ENCODE assay signal across 14 cellular contexts in genomic region chrX:136626237-136626636, GRCh38. TPM values are rescaled to one million over a fixed set of nuclear protein-coding genes. Genes with fewer than 3 reads are reported as not detected.
DNase-seq lines count a peak whose midpoint lies in the region; ATAC-seq and TF ChIP-seq lines count a peak whose summit lies in the region.
"Had no signal": no experiment of that assay in that cellular context is flagged by ENCODE, and none has a peak within 500 bp of the region (broad histone marks: within the 10 kb centered on the region; RNA-seq: fewer than 3 reads in every experiment).

No MANE protein-coding gene starts in this region.

- peak overlapping the region; percentile 93 for H3K27ac Mint-ChIP-seq in activated CD8-positive, alpha-beta memory T cell treated with anti-CD3 and anti-CD28 coated beads, Interleukin-2, amount 10 ng/mL, durations not matched to agents 7 days and 5 days
- H3K27ac Mint-ChIP-seq in T-cell = peak overlapping the region; percentile 88 to 90
- no peak overlapping the region for H3K27ac Mint-ChIP-seq in stimulated activated naive B cell treated with anti-CD40 and anti-IgM and Interleukin-4, amounts not matched to agents 10 μg/mL and 1 μg/mL and 100 μg/mL, for 72 hours
- H3K27ac Mint-ChIP-seq in progenitor cell of endocrine pancreas = no peak overlapping the region

- H3K4me3 Mint-ChIP-seq in activated CD8-positive, alpha-beta memory T cell treated with anti-CD3 and anti-CD28 coated beads, Interleukin-2, amount 10 ng/mL, durations not matched to agents 7 days and 5 days = peak overlapping the region; percentile 40
- H3K4me3 Mint-ChIP-seq in T-cell = peak overlapping the region in 1 of 3 donors; percentile 62
- H3K4me3 Mint-ChIP-seq in stimulated activated naive B cell treated with anti-CD40 and anti-IgM and Interleukin-4, amounts not matched to agents 10 μg/mL and 1 μg/mL and 100 μg/mL, for 72 hours = no peak overlapping the region
- no peak overlapping the region for H3K4me3 Mint-ChIP-seq in progenitor cell of endocrine pancreas (ENCODE audit: low read depth)

- TF ChIP-seq CTCF in progenitor cell of endocrine pancreas (IDR thresholded peaks at IDR 0.05; ENCODE audit: unreplicated experiment) = no peak
- TF ChIP-seq CTCF in GM13977 (IDR thresholded peaks at IDR 0.05; ENCODE audit: extremely low read depth, insufficient read depth, missing control alignments) = no peak

- in situ Hi-C loops in GM13977 (cut with MboI; ENCODE audit: low pct_unique_long_range_greater_than_20kb, low sequenced_read_pairs, unreplicated experiment) = no loop called here

- ATAC-seq in activated CD8-positive, alpha-beta memory T cell treated with anti-CD3 and anti-CD28 coated beads, Interleukin-2, amount 10 ng/mL, durations not matched to agents 7 days and 5 days = peak; percentile 42
- peak; percentile 61 for ATAC-seq in HG02678 (IDR thresholded peaks at IDR 0.05; ENCODE audit: unreplicated experiment)
- no peak for ATAC-seq in T-cell (replicated peaks in 1 of 4)
- peak; percentile 69 to 72 for ATAC-seq in stimulated activated naive B cell treated with anti-CD40 and anti-IgM and Interleukin-4, amounts not matched to agents 10 μg/mL and 1 μg/mL and 100 μg/mL, for 72 hours (replicated peaks)
- no peak for ATAC-seq in HG03342 (IDR thresholded peaks at IDR 0.05; ENCODE audit: unreplicated experiment)
- ATAC-seq: right cardiac atrium had no signal

- H3K27me3 Mint-ChIP-seq in activated CD8-positive, alpha-beta memory T cell treated with anti-CD3 and anti-CD28 coated beads, Interleukin-2, amount 10 ng/mL, durations not matched to agents 7 days and 5 days = no peaks in the 10 kb centered on the region
- H3K27me3 Mint-ChIP-seq in T-cell = peaks cover 0 to 11% of the 10 kb centered on the region in 2 donors
- peaks cover 0 to 4% of the 10 kb centered on the region in 2 donors for H3K27me3 Mint-ChIP-seq in stimulated activated naive B cell treated with anti-CD40 and anti-IgM and Interleukin-4, amounts not matched to agents 10 μg/mL and 1 μg/mL and 100 μg/mL, for 72 hours
- H3K27me3 Mint-ChIP-seq in progenitor cell of endocrine pancreas = no peaks in the 10 kb centered on the region

- POLR2A ChIA-PET in T-cell (lab: Charles Lee) = interaction anchor here (0.6 to 1.3 kb wide), 4 partner anchors 9 to 321 kb away, joined by 3 to 28 read pairs (median 6); no protein-coding TSS in a partner anchor

- H3K4me1 Mint-ChIP-seq in activated CD8-positive, alpha-beta memory T cell treated with anti-CD3 and anti-CD28 coated beads, Interleukin-2, amount 10 ng/mL, durations not matched to agents 7 days and 5 days = peaks cover 98% of the 10 kb centered on the region
- H3K4me1 Mint-ChIP-seq in T-cell (peaks cover 74 to 89% (median 77%) of the 10 kb centered on the region in 3 donors), progenitor cell of endocrine pancreas (ENCODE audit: low read depth) (no peaks in the 10 kb centered on the region)
- peaks cover 4 to 6% of the 10 kb centered on the region in 2 donors for H3K4me1 Mint-ChIP-seq in stimulated activated naive B cell treated with anti-CD40 and anti-IgM and Interleukin-4, amounts not matched to agents 10 μg/mL and 1 μg/mL and 100 μg/mL, for 72 hours

- H3K36me3 Mint-ChIP-seq in activated CD8-positive, alpha-beta memory T cell treated with anti-CD3 and anti-CD28 coated beads, Interleukin-2, amount 10 ng/mL, durations not matched to agents 7 days and 5 days = peaks cover 18% of the 10 kb centered on the region
- no peaks in the 10 kb centered on the region for H3K36me3 Mint-ChIP-seq in T-cell
- no peaks in the 10 kb centered on the region for H3K36me3 Mint-ChIP-seq in stimulated activated naive B cell treated with anti-CD40 and anti-IgM and Interleukin-4, amounts not matched to agents 10 μg/mL and 1 μg/mL and 100 μg/mL, for 72 hours
- no peaks in the 10 kb centered on the region for H3K36me3 Mint-ChIP-seq in progenitor cell of endocrine pancreas (ENCODE audit: insufficient read depth)

- no peak for DNase-seq in activated CD8-positive, alpha-beta memory T cell treated with anti-CD3 and anti-CD28 coated beads, Interleukin-2, amount 10 ng/mL, durations not matched to agents 7 days and 5 days
- DNase-seq in activated CD8-positive, alpha-beta memory T cell treated with anti-CD3 and anti-CD28 coated beads, Interleukin-2, amount 50 U/mL, for 48 hours = no peak
- DNase-seq in T-cell (no peak), progenitor cell of endocrine pancreas (ENCODE audit: low spot score, unreplicated experiment) (no peak), GM13977 (ENCODE audit: low spot score) (no peak)
- DNase-seq in stimulated activated naive B cell treated with anti-CD40 and anti-IgM and Interleukin-4, amounts not matched to agents 10 μg/mL and 1 μg/mL and 100 μg/mL, for 72 hours = no peak
- DNase-seq: DMS79 treated with DMSO at 0.1 percent for 48 hours, islet precursor cell, right cardiac atrium, transverse colon had no signal

- CTCF ChIA-PET in activated CD8-positive, alpha-beta memory T cell treated with anti-CD3 and anti-CD28 coated beads, Interleukin-2, amount 10 ng/mL, durations not matched to agents 7 days and 5 days (lab: Charles Lee) = interaction anchor here (0.7 to 2.2 kb wide), 7 partner anchors 9 to 81 kb away, joined by 3 to 7 read pairs (median 5); no protein-coding TSS in a partner anchor
- CTCF ChIA-PET in T-cell (lab: Charles Lee) = interaction anchor here (0.5 to 1.8 kb wide), 8 partner anchors 9 to 132 kb away, joined by 3 to 5 read pairs (median 3); no protein-coding TSS in a partner anchor

- peaks cover 3% of the 10 kb centered on the region for H3K9me3 Mint-ChIP-seq in activated CD8-positive, alpha-beta memory T cell treated with anti-CD3 and anti-CD28 coated beads, Interleukin-2, amount 10 ng/mL, durations not matched to agents 7 days and 5 days (ENCODE audit: low read depth)
- H3K9me3 Mint-ChIP-seq in T-cell (no peaks in the 10 kb centered on the region), progenitor cell of endocrine pancreas (ENCODE audit: low read depth) (peaks cover 21% of the 10 kb centered on the region)
- H3K9me3 Mint-ChIP-seq in stimulated activated naive B cell treated with anti-CD40 and anti-IgM and Interleukin-4, amounts not matched to agents 10 μg/mL and 1 μg/mL and 100 μg/mL, for 72 hours = no peaks in the 10 kb centered on the region

RNA-seq across cellular contexts. Expression of gene CD40LG, which starts 21.7 kb away (rescaled TPM):
- total RNA-seq in activated CD8-positive, alpha-beta memory T cell treated with anti-CD3 and anti-CD28 coated beads, Interleukin-2, amount 10 ng/mL, durations not matched to agents 7 days and 5 days = 10 to 100 TPM in 1 of 2 experiments, 1 to 10 TPM in 1; 5.9 to 12.7 TPM
- total RNA-seq in T-cell = 10 to 100 TPM; 23.8 to 38.4 (median 37.1) TPM
- not detected in 2 replicates for total RNA-seq in progenitor cell of endocrine pancreas
- total RNA-seq: dermis microvascular lymphatic vessel endothelial cell, H4 had no signal

Comparison
In these comparisons a context has a peak if more than half of its experiments do, and no peak if none do; other contexts are left out.
1. ATAC-seq: peak in activated CD8-positive, alpha-beta memory T cell treated with anti-CD3 and anti-CD28 coated beads, Interleukin-2, amount 10 ng/mL, durations not matched to agents 7 days and 5 days (single experiment), HG02678 (single experiment) and stimulated activated naive B cell treated with anti-CD40 and anti-IgM and Interleukin-4, amounts not matched to agents 10 μg/mL and 1 μg/mL and 100 μg/mL, for 72 hours (2 of 2); none in T-cell (0 of 4) and HG03342 (single experiment).
2. H3K27ac Mint-ChIP-seq: peak in activated CD8-positive, alpha-beta memory T cell treated with anti-CD3 and anti-CD28 coated beads, Interleukin-2, amount 10 ng/mL, durations not matched to agents 7 days and 5 days (single experiment) and T-cell (2 of 2); none in stimulated activated naive B cell treated with anti-CD40 and anti-IgM and Interleukin-4, amounts not matched to agents 10 μg/mL and 1 μg/mL and 100 μg/mL, for 72 hours (single experiment) and progenitor cell of endocrine pancreas (single experiment).